In the genomic region with DNA sequence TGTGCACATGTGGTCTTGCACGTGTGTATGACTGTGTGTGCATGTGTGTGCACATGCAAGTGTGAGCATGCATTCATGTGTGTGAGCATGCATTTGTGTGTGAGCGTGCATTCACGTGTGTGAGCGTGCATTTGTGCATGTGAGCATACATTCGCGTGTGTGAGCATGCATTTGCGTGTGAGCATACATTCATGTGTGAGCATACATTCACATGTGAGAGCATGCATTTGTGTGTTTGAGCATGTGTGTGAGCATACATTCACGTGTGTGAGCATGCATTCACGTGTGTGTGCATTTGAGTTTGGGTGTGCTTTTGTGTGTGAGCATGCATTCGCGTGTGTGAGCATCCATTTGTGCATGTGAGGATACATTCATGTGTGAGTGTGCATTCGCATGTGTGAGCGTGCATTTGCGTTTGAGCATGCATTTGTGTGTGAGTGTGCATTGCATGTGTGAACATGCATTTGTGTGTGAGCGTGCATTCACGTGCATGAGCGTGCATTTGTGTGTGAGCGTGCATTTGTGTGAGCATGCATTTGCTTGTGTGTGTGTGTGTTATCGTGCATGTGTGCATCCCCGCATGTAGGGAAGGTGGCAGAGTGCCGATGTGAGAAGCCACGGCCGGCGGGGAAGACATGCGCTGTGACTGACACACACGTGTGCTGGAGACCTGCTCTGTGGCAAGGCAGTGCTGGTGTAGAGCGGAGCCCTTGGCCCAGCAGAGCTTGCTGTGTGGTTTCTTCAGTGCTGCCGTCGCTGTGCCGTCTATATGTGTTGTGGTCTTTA, we compare ENCODE assay signal across 29 cellular contexts. TPM values are rescaled to one million over a fixed set of nuclear protein-coding genes. Genes with fewer than 3 reads are reported as not detected.
DNase-seq lines count a peak whose midpoint lies in the region; ATAC-seq, FAIRE-seq and TF ChIP-seq lines count a peak whose summit lies in the region.
"Had no signal": no experiment of that assay in that cellular context is flagged by ENCODE, and none has a peak within 500 bp of the region (broad histone marks: within the 10 kb centered on the region; RNA-seq: fewer than 3 reads in every experiment).

No MANE protein-coding gene starts in this region.

- no peak for TF ChIP-seq CTCF in CD4-positive, alpha-beta T cell (IDR thresholded peaks at IDR 0.05)
- TF ChIP-seq CTCF in bronchial epithelial cell (IDR thresholded peaks at IDR 0.05; ENCODE audit: insufficient read depth, low read length, severe bottlenecking) (no peak), Peyer's patch (IDR thresholded peaks at IDR 0.05) (no peak)

- peaks cover 67% of the 10 kb centered on the region for H3K36me3 Mint-ChIP-seq in activated CD4-positive, alpha-beta T cell treated with anti-CD3 and anti-CD28 coated beads, Interleukin-2, amount 10 ng/mL, durations not matched to agents 7 days and 5 days (ENCODE audit: low read depth)
- H3K36me3 Mint-ChIP-seq in CD4-positive, alpha-beta T cell (ENCODE audit: low read depth), result peaks cover 81% of the 10 kb centered on the region
- H3K36me3 Mint-ChIP-seq in naive thymus-derived CD4-positive, alpha-beta T cell, result peaks cover 12 to 47% (median 32%) of the 10 kb centered on the region in 5 donors

- H3K4me3 ChIP-seq in bronchial epithelial cell (ENCODE audit: low read depth, low read length), result no peak overlapping the region
- H3K4me3 ChIP-seq in naive thymus-derived CD4-positive, alpha-beta T cell (ENCODE audit: low read length), result no peak overlapping the region
- H3K4me3 ChIP-seq in Peyer's patch, result no peak overlapping the region
- H3K4me3 ChIP-seq: mucosa of descending colon, psoas muscle, SK-N-MC, skin epidermis had no signal

- peaks cover 2% of the 10 kb centered on the region for H3K9me3 Mint-ChIP-seq in activated CD4-positive, alpha-beta T cell treated with anti-CD3 and anti-CD28 coated beads, Interleukin-2, amount 10 ng/mL, durations not matched to agents 7 days and 5 days
- H3K9me3 Mint-ChIP-seq in CD4-positive, alpha-beta T cell, result no peaks in the 10 kb centered on the region
- no peaks in the 10 kb centered on the region for H3K9me3 Mint-ChIP-seq in naive thymus-derived CD4-positive, alpha-beta T cell
- H3K9me3 Mint-ChIP-seq: activated naive CD8-positive, alpha-beta T cell treated with anti-CD3 and anti-CD28 coated beads, Interleukin-2, amount 10 ng/mL, durations not matched to agents 7 days and 5 days; T-helper 1 cell treated with Interleukin-12 subunit alpha and Interleukin-12 subunit beta and Interleukin-4 antibody, amounts not matched to agents 30 μg/mL and 1 μg/mL, for 36 hours had no signal

- H3K4me1 ChIP-seq in naive thymus-derived CD4-positive, alpha-beta T cell (ENCODE audit: control insufficient read depth in 2 of 2, insufficient read depth in 2 of 2, low read length in 2 of 2), result peaks cover 0 to 17% of the 10 kb centered on the region in 2 donors
- peaks cover 0 to 7% (median 2%) of the 10 kb centered on the region in 4 donors for H3K4me1 ChIP-seq in Peyer's patch
- H3K4me1 ChIP-seq: psoas muscle had no signal

- no peak for DNase-seq in activated CD4-positive, alpha-beta T cell treated with anti-CD3 and anti-CD28 coated beads, Interleukin-2, amount 10 ng/mL, durations not matched to agents 7 days and 5 days
- DNase-seq in activated CD4-positive, alpha-beta T cell treated with anti-CD3 and anti-CD28 coated beads for 48 hours, result no peak
- peak in 1 of 10 experiments; percentile 2 for DNase-seq in CD4-positive, alpha-beta T cell
- DNase-seq in bronchial epithelial cell (ENCODE audit: low read depth) (no peak), Peyer's patch (no peak), glomerular visceral epithelial cell (ENCODE audit: extremely low spot score) (no peak), NCI-H345 (lab: John Stamatoyannopoulos, UW) (no peak)
- no peak for DNase-seq in naive thymus-derived CD4-positive, alpha-beta T cell
- DNase-seq: 8988T; activated CD4-positive, CD25-positive, alpha-beta regulatory T cell treated with anti-CD3 and anti-CD28 coated beads, Interleukin-2, amount 50 U/mL, for 72 hours; activated naive CD8-positive, alpha-beta T cell treated with anti-CD3 and anti-CD28 coated beads, Interleukin-2, amount 10 ng/mL, durations not matched to agents 7 days and 5 days; DMS53; effector memory CD4-positive, alpha-beta T cell; foreskin melanocyte; GF-D8; hippocampal formation; mucosa of descending colon; NCI-H1092; NCI-H187 treated with DMSO at 0.1 percent for 48 hours; NCI-H526 treated with DMSO at 0.1 percent for 48 hours; stimulated activated CD4-positive, alpha-beta T cell treated with anti-CD3 and anti-CD28 coated beads, Interleukin-1b, Interleukin-23, amount 100 ng/mL, for 48 hours had no signal

- no peak for TF ChIP-seq POLR2A in Peyer's patch (IDR thresholded peaks at IDR 0.05)

- intact Hi-C loops in CD4-positive, alpha-beta T cell (cut with DNase I, micrococcal nuclease), result no loop called here
- intact Hi-C loops in naive thymus-derived CD4-positive, alpha-beta T cell (cut with micrococcal nuclease), result no loop called here

- ATAC-seq in CD4-positive, alpha-beta T cell (ENCODE audit: poor library complexity), result no peak
- no peak for ATAC-seq in naive thymus-derived CD4-positive, alpha-beta T cell
- ATAC-seq: esophagus mucosa, mucosa of descending colon, psoas muscle had no signal

- no peak overlapping the region for H3K4me3 Mint-ChIP-seq in activated CD4-positive, alpha-beta T cell treated with anti-CD3 and anti-CD28 coated beads, Interleukin-2, amount 10 ng/mL, durations not matched to agents 7 days and 5 days
- H3K4me3 Mint-ChIP-seq in CD4-positive, alpha-beta T cell, result no peak overlapping the region
- peak overlapping the region in 1 of 10 donors; percentile 29 for H3K4me3 Mint-ChIP-seq in naive thymus-derived CD4-positive, alpha-beta T cell
- H3K4me3 Mint-ChIP-seq: activated naive CD8-positive, alpha-beta T cell treated with anti-CD3 and anti-CD28 coated beads, Interleukin-2, amount 10 ng/mL, durations not matched to agents 7 days and 5 days; T-helper 1 cell treated with Interleukin-12 subunit alpha and Interleukin-12 subunit beta and Interleukin-4 antibody, amounts not matched to agents 30 μg/mL and 1 μg/mL, for 36 hours had no signal

- FAIRE-seq in bronchial epithelial cell (lab: Jason Lieb, UNC), result peak; percentile 99
- FAIRE-seq: colon, H54 had no signal

- no peaks in the 10 kb centered on the region for H3K36me3 ChIP-seq in bronchial epithelial cell (ENCODE audit: control insufficient read depth, insufficient read depth, low read length)
- H3K36me3 ChIP-seq in naive thymus-derived CD4-positive, alpha-beta T cell (ENCODE audit: control insufficient read depth in 2 of 3, insufficient read depth in 3 of 3, low read length in 3 of 3), result peaks cover 48 to 100% (median 61%) of the 10 kb centered on the region in 3 experiments
- peaks cover 0 to 4% (median 0%) of the 10 kb centered on the region in 3 donors for H3K36me3 ChIP-seq in Peyer's patch

- peaks cover 17% of the 10 kb centered on the region for H3K4me1 Mint-ChIP-seq in activated CD4-positive, alpha-beta T cell treated with anti-CD3 and anti-CD28 coated beads, Interleukin-2, amount 10 ng/mL, durations not matched to agents 7 days and 5 days
- H3K4me1 Mint-ChIP-seq in CD4-positive, alpha-beta T cell (ENCODE audit: low read depth), result peaks cover 10% of the 10 kb centered on the region
- H3K4me1 Mint-ChIP-seq in naive thymus-derived CD4-positive, alpha-beta T cell, result peaks cover 8 to 33% (median 24%) of the 10 kb centered on the region in 7 donors

- POLR2A ChIA-PET in activated CD4-positive, alpha-beta T cell treated with anti-CD3 and anti-CD28 coated beads, Interleukin-2, amount 10 ng/mL, durations not matched to agents 7 days and 5 days (lab: Charles Lee), result no interaction called here
- POLR2A ChIA-PET in CD4-positive, alpha-beta T cell (lab: Charles Lee), result no interaction called here
- POLR2A ChIA-PET in naive thymus-derived CD4-positive, alpha-beta T cell (lab: Charles Lee), result interaction anchor here (1.0 kb wide), 1 partner anchor 25 kb away, joined by 3 read pairs; no protein-coding TSS in a partner anchor

- H3K27me3 Mint-ChIP-seq in activated CD4-positive, alpha-beta T cell treated with anti-CD3 and anti-CD28 coated beads, Interleukin-2, amount 10 ng/mL, durations not matched to agents 7 days and 5 days, result no peaks in the 10 kb centered on the region
- no peaks in the 10 kb centered on the region for H3K27me3 Mint-ChIP-seq in CD4-positive, alpha-beta T cell
- no peaks in the 10 kb centered on the region for H3K27me3 Mint-ChIP-seq in naive thymus-derived CD4-positive, alpha-beta T cell
- H3K27me3 Mint-ChIP-seq: activated naive CD8-positive, alpha-beta T cell treated with anti-CD3 and anti-CD28 coated beads, Interleukin-2, amount 10 ng/mL, durations not matched to agents 7 days and 5 days had no signal

- peak overlapping the region; percentile 19 for H3K27ac Mint-ChIP-seq in activated CD4-positive, alpha-beta T cell treated with anti-CD3 and anti-CD28 coated beads, Interleukin-2, amount 10 ng/mL, durations not matched to agents 7 days and 5 days
- peak overlapping the region; percentile 63 for H3K27ac Mint-ChIP-seq in CD4-positive, alpha-beta T cell
- H3K27ac Mint-ChIP-seq in naive thymus-derived CD4-positive, alpha-beta T cell, result peak overlapping the region in 7 of 9 donors; percentile 6 to 72 (median 28)
- H3K27ac Mint-ChIP-seq: activated naive CD8-positive, alpha-beta T cell treated with anti-CD3 and anti-CD28 coated beads, Interleukin-2, amount 10 ng/mL, durations not matched to agents 7 days and 5 days; T-helper 1 cell treated with Interleukin-12 subunit alpha and Interleukin-12 subunit beta and Interleukin-4 antibody, amounts not matched to agents 30 μg/mL and 1 μg/mL, for 36 hours had no signal

- CTCF ChIA-PET in activated CD4-positive, alpha-beta T cell treated with anti-CD3 and anti-CD28 coated beads, Interleukin-2, amount 10 ng/mL, durations not matched to agents 7 days and 5 days (lab: Charles Lee), result no interaction called here
- CTCF ChIA-PET in CD4-positive, alpha-beta T cell (lab: Charles Lee), result no interaction called here
- CTCF ChIA-PET in naive thymus-derived CD4-positive, alpha-beta T cell (lab: Charles Lee), result no interaction called here

- H3K27ac ChIP-seq in CD4-positive, alpha-beta T cell (ENCODE audit: low read depth, low read length), result no peak overlapping the region
- no peak overlapping the region for H3K27ac ChIP-seq in naive thymus-derived CD4-positive, alpha-beta T cell (ENCODE audit: low read depth, low read length)
- H3K27ac ChIP-seq in Peyer's patch, result no peak overlapping the region
- H3K27ac ChIP-seq: HL-60, psoas muscle, SK-N-MC had no signal

- no peaks in the 10 kb centered on the region for H3K27me3 ChIP-seq in CD4-positive, alpha-beta T cell (ENCODE audit: control insufficient read depth, insufficient read depth, low read length)
- H3K27me3 ChIP-seq in bronchial epithelial cell (ENCODE audit: control insufficient read depth, insufficient read depth, low read length), result peaks cover 1% of the 10 kb centered on the region
- no peaks in the 10 kb centered on the region for H3K27me3 ChIP-seq in naive thymus-derived CD4-positive, alpha-beta T cell (ENCODE audit: control insufficient read depth in 2 of 2, insufficient read depth in 2 of 2, low read length in 2 of 2)
- no peaks in the 10 kb centered on the region for H3K27me3 ChIP-seq in Peyer's patch

- no peaks in the 10 kb centered on the region for H3K9me3 ChIP-seq in CD4-positive, alpha-beta T cell (ENCODE audit: control insufficient read depth, low read length)
- no peaks in the 10 kb centered on the region for H3K9me3 ChIP-seq in naive thymus-derived CD4-positive, alpha-beta T cell (ENCODE audit: control insufficient read depth in 2 of 3, low read length in 3 of 3)
- no peaks in the 10 kb centered on the region for H3K9me3 ChIP-seq in Peyer's patch
- H3K9me3 ChIP-seq: mucosa of descending colon, psoas muscle had no signal

RNA-seq across cellular contexts. Expression of a gene that starts 18.2 kb away (rescaled TPM):
- total RNA-seq in activated CD4-positive, alpha-beta T cell treated with anti-CD3 and anti-CD28 coated beads, Interleukin-2, amount 10 ng/mL, durations not matched to agents 7 days and 5 days, result 100 to 1,000 TPM; 439 to 500 TPM
- 100 to 1,000 TPM; 283 to 284 TPM for total RNA-seq in CD4-positive, alpha-beta T cell
- total RNA-seq in bronchial epithelial cell, result 0.26 and 1.1 TPM in 2 replicates
- 100 to 1,000 TPM; 280 to 877 (median 371) TPM for total RNA-seq in naive thymus-derived CD4-positive, alpha-beta T cell
- polyA plus RNA-seq in naive thymus-derived CD4-positive, alpha-beta T cell, result 100 to 1,000 TPM; 459 to 768 TPM
- total RNA-seq in Peyer's patch, result 10 to 100 TPM in 3 of 4 donors, 1 to 10 TPM in 1; 9.3 to 58.6 (median 16.4) TPM

RNA-seq across cellular contexts. Expression of a gene that starts 29.0 kb away (rescaled TPM):
- total RNA-seq in activated CD4-positive, alpha-beta T cell treated with anti-CD3 and anti-CD28 coated beads, Interleukin-2, amount 10 ng/mL, durations not matched to agents 7 days and 5 days, result 10 to 100 TPM; 70.2 to 79.9 TPM
- total RNA-seq in CD4-positive, alpha-beta T cell, result 10 to 100 TPM; 99.0 to 99.5 TPM
- 107 and 124 TPM in 2 replicates for total RNA-seq in bronchial epithelial cell
- 100 to 1,000 TPM in 2 of 5 experiments, 10 to 100 TPM in 3; 83.8 to 122 (median 95.6) TPM for total RNA-seq in naive thymus-derived CD4-positive, alpha-beta T cell
- polyA plus RNA-seq in naive thymus-derived CD4-positive, alpha-beta T cell, result 10 to 100 TPM; 60.9 to 79.8 TPM
- total RNA-seq in Peyer's patch, result 100 to 1,000 TPM in 3 of 4 donors, 10 to 100 TPM in 1; 69.3 to 495 (median 390) TPM

RNA-seq across cellular contexts. Expression of a gene that starts 37.4 kb away (rescaled TPM):
- 10 to 100 TPM; 32.7 to 39.8 TPM for total RNA-seq in activated CD4-positive, alpha-beta T cell treated with anti-CD3 and anti-CD28 coated beads, Interleukin-2, amount 10 ng/mL, durations not matched to agents 7 days and 5 days
- 1 to 10 TPM; 7.7 to 9.1 TPM for total RNA-seq in CD4-positive, alpha-beta T cell
- 32.0 and 34.0 TPM in 2 replicates for total RNA-seq in bronchial epithelial cell
- total RNA-seq in naive thymus-derived CD4-positive, alpha-beta T cell, result 10 to 100 TPM; 17.8 to 46.4 (median 20.6) TPM
- polyA plus RNA-seq in naive thymus-derived CD4-positive, alpha-beta T cell, result 10 to 100 TPM; 13.2 to 14.9 TPM
- total RNA-seq in Peyer's patch, result 10 to 100 TPM in 1 of 4 donors, 1 to 10 TPM in 2, not detected in 1; 7.8 to 10.5 (median 10.0) TPM

Comparison
In these comparisons a context has a peak if more than half of its experiments do, and no peak if none do; other contexts are left out.
1. RNA of a gene that starts 18.2 kb away (total RNA-seq): 439 to 500 TPM in activated CD4-positive, alpha-beta T cell treated with anti-CD3 and anti-CD28 coated beads, Interleukin-2, amount 10 ng/mL, durations not matched to agents 7 days and 5 days, 280 to 877 TPM in naive thymus-derived CD4-positive, alpha-beta T cell and 283 to 284 TPM in CD4-positive, alpha-beta T cell; 9.3 to 58.6 TPM in Peyer's patch and 0.26 to 1.1 TPM in bronchial epithelial cell; every median in the first group is over 4 times any median in the second.
2. Peak in every context shown above with its lines, with median percentiles within 50 percentile points of each other: H3K27ac Mint-ChIP-seq.